In the genomic region with DNA sequence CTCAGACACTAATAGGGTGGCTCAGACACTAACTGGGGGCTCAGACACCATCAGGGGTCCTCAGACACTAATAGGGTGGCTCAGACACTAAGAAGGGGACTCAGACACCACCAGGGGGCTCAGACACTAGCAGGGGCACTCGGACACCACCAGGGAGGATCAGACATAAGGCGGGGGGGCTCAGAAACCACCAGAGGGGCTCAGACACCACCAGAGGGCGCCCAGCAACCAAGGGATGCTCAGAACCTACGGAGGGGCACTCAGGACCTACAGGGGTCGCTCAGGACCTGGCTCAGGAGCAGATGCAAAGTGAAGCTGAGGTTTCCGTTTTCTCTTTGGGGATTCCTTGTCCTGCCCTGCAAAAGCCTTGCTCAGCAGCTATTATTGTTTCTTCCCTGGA, we compare ENCODE assay signal across 8 cellular contexts.
DNase-seq lines count a peak whose midpoint lies in the region; ATAC-seq, FAIRE-seq and TF ChIP-seq lines count a peak whose summit lies in the region.

No MANE protein-coding gene starts in this region.

- peaks cover 7 to 25% (median 20%) of the 10 kb centered on the region in 3 donors for H3K27me3 Mint-ChIP-seq in immature natural killer cell (ENCODE audit: low read depth in 3 of 3)

- peaks cover 0 to 2% (median 0%) of the 10 kb centered on the region in 6 donors for H3K9me3 Mint-ChIP-seq in immature natural killer cell

- in situ Hi-C loops in ACHN (cut with HindIII; ENCODE audit: low pct_ligation_motif_present, low pct_unique_long_range_greater_than_20kb, low sequenced_read_pairs) = no loop called here

- no peaks in the 10 kb centered on the region for H3K9me3 ChIP-seq in uterus

- no peak overlapping the region for H3K27ac Mint-ChIP-seq in immature natural killer cell

- no peak overlapping the region for H3K4me3 Mint-ChIP-seq in immature natural killer cell

- TF ChIP-seq POLR2A in uterus (IDR thresholded peaks at IDR 0.05) = no peak

- H3K36me3 ChIP-seq in uterus = no peaks in the 10 kb centered on the region

- ATAC-seq in activated CD4-positive, CD25-positive, alpha-beta regulatory T cell treated with anti-CD3 and anti-CD28 coated beads, Interleukin-2, amount 50 U/mL, for 24 hours = peak; percentile 84 to 85

- TF ChIP-seq CTCF in uterus (IDR thresholded peaks at IDR 0.05) = peak in 3 of 4 experiments; percentile 18 to 31 (median 27)

- H3K4me3 ChIP-seq in uterus = no peak overlapping the region

- H3K27ac ChIP-seq in uterus = no peak overlapping the region

- no peaks in the 10 kb centered on the region for H3K36me3 Mint-ChIP-seq in immature natural killer cell

- no peak for FAIRE-seq in HTR-8/SVneo (lab: Jason Lieb, UNC)

- peaks cover 5 to 11% of the 10 kb centered on the region in 2 donors for H3K4me1 Mint-ChIP-seq in immature natural killer cell

- no peaks in the 10 kb centered on the region for H3K4me1 ChIP-seq in uterus

- DNase-seq in ACHN (peak; percentile 19), HTR-8/SVneo (ENCODE audit: insufficient read length, low spot score) (peak; percentile 14), immature natural killer cell (peak; percentile 68 to 73 (median 71)), uterus (no peak), HuH-7 (ENCODE audit: low spot score) (no peak), MV-4-11 (lab: John Stamatoyannopoulos, UW) (no peak), COLO829 (ENCODE audit: low spot score) (no peak)

- intact Hi-C loops in uterus (cut with DNase I; ENCODE audit: low total_unique reads) = no loop called here

- no peaks in the 10 kb centered on the region for H3K27me3 ChIP-seq in uterus

Comparison
In these comparisons a context has a peak if more than half of its experiments do, and no peak if none do; other contexts are left out.
1. DNase-seq: peak in ACHN (single experiment), HTR-8/SVneo (single experiment) and immature natural killer cell (3 of 3); none in uterus (0 of 2), HuH-7 (single experiment), MV-4-11 (single experiment) and COLO829 (single experiment).